7 cellular contexts compared by ENCODE assay signal in the genomic region with DNA sequence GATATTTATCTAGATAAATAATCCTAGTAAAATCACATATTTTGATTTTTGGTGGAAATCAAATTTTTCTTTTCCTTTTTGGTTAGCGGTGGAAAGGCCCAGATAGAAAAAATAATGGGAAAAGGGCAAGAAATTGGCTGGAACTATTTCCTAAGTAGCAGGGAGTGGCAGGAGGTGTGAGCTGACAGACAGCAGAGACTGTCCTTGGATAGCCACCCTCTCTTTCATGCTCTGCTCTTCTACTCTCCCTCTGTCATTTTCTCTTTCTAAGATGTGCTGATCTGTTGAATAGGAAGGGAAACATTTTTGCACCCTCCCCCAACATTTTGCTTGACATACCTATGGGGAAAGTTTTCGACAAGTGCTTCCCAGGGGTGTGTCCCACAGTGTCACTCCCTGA. TPM values are rescaled to one million over a fixed set of nuclear protein-coding genes. Genes with fewer than 3 reads are reported as not detected.
"Had no signal": no experiment of that assay in that cellular context is flagged by ENCODE, and none has a peak within 500 bp of the region (broad histone marks: within the 10 kb centered on the region; RNA-seq: fewer than 3 reads in every experiment).

No MANE protein-coding gene starts in this region.

- H2AFZ ChIP-seq: GM23248 had no signal

- H3K4me3 ChIP-seq: GM23248 had no signal

- H3K27ac ChIP-seq: GM23248, HL-60 had no signal

- H3K27ac Mint-ChIP-seq: H9, IgD-negative memory B cell had no signal

- H3K4me3 Mint-ChIP-seq: H9 had no signal

- H3K9me3 Mint-ChIP-seq: H9, IgD-negative memory B cell had no signal

- DNase-seq: GM23248, H9, HCEC 1CT had no signal

- ATAC-seq: HepG2 had no signal

RNA-seq across cellular contexts. Expression of gene ONECUT1, which starts 18.9 kb away (rescaled TPM):
- total RNA-seq: GM23248, HT1080 had no signal
- polyA plus RNA-seq: GM23248, IgD-negative memory B cell had no signal
